ENCODE assay signal across 1 cellular context in genomic region chr10:8304861-8305260, GRCh38.
TF ChIP-seq lines count a peak whose summit lies in the region.

No MANE protein-coding gene starts in this region.

TF ChIP-seq in GM23338, 12 proteins besides CTCF, POLR2A, EP300 and RAD21:
- TF ChIP-seq ZNF462 (CRISPR knock-in tag; IDR thresholded peaks at IDR 0.05): no peak
- TF ChIP-seq NANOG (IDR thresholded peaks at IDR 0.05; ENCODE audit: borderline replicate concordance): no peak
- no peak for TF ChIP-seq POLR2AphosphoS5 (IDR thresholded peaks at IDR 0.05; ENCODE audit: low read depth)
- no peak for TF ChIP-seq EZH2 (IDR thresholded peaks at IDR 0.05; ENCODE audit: low read depth, unreplicated experiment)
- TF ChIP-seq CREB1 (CRISPR knock-in tag; IDR thresholded peaks at IDR 0.05; ENCODE audit: low read depth): no peak
- no peak for TF ChIP-seq REST (IDR thresholded peaks at IDR 0.05; ENCODE audit: unreplicated experiment)
- TF ChIP-seq STAT1 (IDR thresholded peaks at IDR 0.05; ENCODE audit: unreplicated experiment): no peak
- no peak for TF ChIP-seq ETS1 (IDR thresholded peaks at IDR 0.05)
